Comparison of ENCODE assay signal across 9 cellular contexts in the genomic region with DNA sequence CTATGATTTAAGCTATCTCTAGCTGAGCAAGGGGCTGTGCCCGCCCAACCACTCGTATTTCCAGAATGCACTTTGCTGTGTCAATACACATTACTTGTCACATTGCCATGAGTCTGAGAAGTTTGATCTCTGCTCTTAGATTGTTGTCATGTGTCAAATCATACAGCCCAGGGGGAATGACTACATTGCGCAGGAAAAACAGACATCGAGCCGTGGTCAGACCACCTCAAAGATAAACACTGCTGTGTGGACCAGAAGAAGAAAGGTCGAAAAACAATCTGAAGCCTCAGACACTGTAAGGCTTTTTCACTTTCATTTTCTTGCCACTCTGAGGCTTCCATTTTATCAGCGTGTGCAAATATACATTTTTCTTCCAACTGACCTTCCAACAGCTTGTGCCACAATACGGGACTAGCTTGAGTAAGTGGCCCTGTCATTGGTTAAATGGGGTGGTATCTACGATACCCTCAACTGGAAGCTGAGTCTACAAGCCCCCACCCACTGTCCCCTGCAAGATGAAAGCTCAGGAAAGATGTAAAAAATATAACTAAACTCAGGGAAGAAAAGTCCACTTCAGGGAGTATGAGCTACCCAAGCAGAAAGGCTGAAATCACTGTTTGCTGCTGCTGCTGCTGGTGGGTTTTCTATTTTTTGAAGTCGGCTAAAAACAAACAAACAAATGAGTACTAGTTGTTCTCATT.
DNase-seq lines count a peak whose midpoint lies in the region; ATAC-seq, FAIRE-seq and TF ChIP-seq lines count a peak whose summit lies in the region.
"Had no signal": no experiment of that assay in that cellular context is flagged by ENCODE, and none has a peak within 500 bp of the region (broad histone marks: within the 10 kb centered on the region; RNA-seq: fewer than 3 reads in every experiment).

No MANE protein-coding gene starts in this region.

- peak overlapping the region in 10 of 11 experiments; percentile 27 to 49 (median 42); a peak in 13 of 22 replicates for H3K9ac ChIP-seq in BLaER1 treated with 17β-estradiol and CSF1 and Interleukin-3, amounts not matched to agents 10 nM and 100 nM
- peak overlapping the region; percentile 51 for H3K9ac ChIP-seq in PC-3 (ENCODE audit: low read length)

- 9 to 11% methylated on average over 10 of the region's 10 CpGs for WGBS in pancreas, 2 donors

- peak; percentile 78 for ATAC-seq in PC-3
- peak; percentile 72 to 82 (median 80) for ATAC-seq in pancreas
- ATAC-seq in HG03354 (IDR thresholded peaks at IDR 0.05; ENCODE audit: poor library complexity, severe bottlenecking, unreplicated experiment) = no peak

- no peaks in the 10 kb centered on the region for H3F3A ChIP-seq in PC-3 (ENCODE audit: low read length, unreplicated experiment)

- no peak for TF ChIP-seq CTCF in PC-3 (conservative IDR thresholded peaks at IDR 0.05; ENCODE audit: low read depth, low read length)
- TF ChIP-seq CTCF in pancreas (IDR thresholded peaks at IDR 0.05) = no peak

- H3K27me3 ChIP-seq in BLaER1 treated with 17β-estradiol and CSF1 and Interleukin-3, amounts not matched to agents 10 nM and 100 nM = peaks cover 0 to 9% (median 0%) of the 10 kb centered on the region in 11 experiments; a peak in 1 of 22 replicates
- H3K27me3 ChIP-seq in PC-3 (ENCODE audit: low read length) (no peaks in the 10 kb centered on the region), pancreas (no peaks in the 10 kb centered on the region)

- FAIRE-seq in pancreas (lab: Jason Lieb, UNC) = no peak

- intact Hi-C loops in PC-3 (cut with micrococcal nuclease) = loop anchor here (2.0 kb wide), 1 partner anchor 69 kb away; no protein-coding TSS in a partner anchor
- intact Hi-C loops in pancreas (cut with DNase I) = no loop called here

- H3K4me3 ChIP-seq in BLaER1 treated with 17β-estradiol and CSF1 and Interleukin-3, amounts not matched to agents 10 nM and 100 nM = peak overlapping the region; percentile 16 to 55 (median 34); a peak in 16 of 20 replicates
- H3K4me3 ChIP-seq in PC-3 (ENCODE audit: low read length) (peak overlapping the region; percentile 56), pancreas (peak overlapping the region in 2 of 4 donors; percentile 24 to 31)

- POLR2A ChIA-PET in PC-3 (lab: Charles Lee; ENCODE audit: unreplicated experiment) = interaction anchor here (0.7 kb wide), 1 partner anchor 147 kb away, joined by 3 read pairs; no protein-coding TSS in a partner anchor

- no peaks in the 10 kb centered on the region for H3K36me3 ChIP-seq in BLaER1 treated with 17β-estradiol and CSF1 and Interleukin-3, amounts not matched to agents 10 nM and 100 nM
- H3K36me3 ChIP-seq in PC-3 (ENCODE audit: low read depth, low read length) (no peaks in the 10 kb centered on the region), pancreas (no peaks in the 10 kb centered on the region)
- H3K36me3 ChIP-seq: WERI-Rb-1 had no signal

- no peaks in the 10 kb centered on the region for H4K20me1 ChIP-seq in BLaER1 treated with 17β-estradiol and CSF1 and Interleukin-3, amounts not matched to agents 10 nM and 100 nM
- H4K20me1 ChIP-seq in PC-3 (ENCODE audit: low read length) = no peaks in the 10 kb centered on the region

- H3K4me1 ChIP-seq in BLaER1 treated with 17β-estradiol and CSF1 and Interleukin-3, amounts not matched to agents 10 nM and 100 nM = peaks cover 15 to 59% (median 30%) of the 10 kb centered on the region in 10 experiments
- H3K4me1 ChIP-seq in PC-3 (ENCODE audit: insufficient read depth, low read length) (peaks cover 25% of the 10 kb centered on the region), pancreas (no peaks in the 10 kb centered on the region)

- H3K27ac ChIP-seq in BLaER1 treated with 17β-estradiol and CSF1 and Interleukin-3, amounts not matched to agents 10 nM and 100 nM = peak overlapping the region in 8 of 11 experiments; percentile 6 to 64 (median 46); a peak in 11 of 22 replicates
- H3K27ac ChIP-seq in PC-3 (ENCODE audit: low read length) (peak overlapping the region; percentile 70), pancreas (peak overlapping the region in 2 of 4 donors; percentile 28 to 29)
- H3K27ac ChIP-seq: WERI-Rb-1 had no signal

- H2AFZ ChIP-seq in PC-3 (ENCODE audit: low read length) = peak overlapping the region; percentile 54

- H3K9me2 ChIP-seq in PC-3 (replicated peaks; ENCODE audit: low read length) = no peaks in the 10 kb centered on the region

- CTCF ChIA-PET in PC-3 (lab: Charles Lee) = interaction anchor here (0.6 kb wide), 1 partner anchor 318 kb away, joined by 3 read pairs; no protein-coding TSS in a partner anchor

- peak overlapping the region; percentile 72 to 88 (median 76) for H3K4me2 ChIP-seq in BLaER1 treated with 17β-estradiol and CSF1 and Interleukin-3, amounts not matched to agents 10 nM and 100 nM
- H3K4me2 ChIP-seq in PC-3 (ENCODE audit: low read length) = peak overlapping the region; percentile 83

- no TSS peak for BruUV-seq in PC-3 (replicated peaks; lab: Mats Ljungman, UMichigan)

- peaks cover 0 to 8% (median 0%) of the 10 kb centered on the region in 11 experiments; a peak in 3 of 22 replicates for H3K9me3 ChIP-seq in BLaER1 treated with 17β-estradiol and CSF1 and Interleukin-3, amounts not matched to agents 10 nM and 100 nM (replicated peaks in 1 of 11)
- no peaks in the 10 kb centered on the region for H3K9me3 ChIP-seq in PC-3 (ENCODE audit: low read length)
- no peaks in the 10 kb centered on the region for H3K9me3 ChIP-seq in pancreas

- DNase-seq in PC-3 (peak; percentile 89), fibroblast of peridontal ligament (ENCODE audit: extremely low read depth) (peak; percentile 90), pancreas (no peak), NCI-H2171 (lab: John Stamatoyannopoulos, UW) (no peak), NCI-H146 (lab: John Stamatoyannopoulos, UW) (no peak), DMS79 (lab: John Stamatoyannopoulos, UW) (no peak)
- DNase-seq: WERI-Rb-1 had no signal

- no peaks in the 10 kb centered on the region for H3K79me2 ChIP-seq in PC-3 (ENCODE audit: low read length)

Comparison
In these comparisons a context has a peak if more than half of its experiments do, and no peak if none do; other contexts are left out.
1. DNase-seq: peak in PC-3 (single experiment) and fibroblast of peridontal ligament (single experiment); none in pancreas (0 of 6), NCI-H2171 (single experiment), NCI-H146 (single experiment) and DMS79 (single experiment).